ENCODE assay signal across 13 cellular contexts in the genomic region with DNA sequence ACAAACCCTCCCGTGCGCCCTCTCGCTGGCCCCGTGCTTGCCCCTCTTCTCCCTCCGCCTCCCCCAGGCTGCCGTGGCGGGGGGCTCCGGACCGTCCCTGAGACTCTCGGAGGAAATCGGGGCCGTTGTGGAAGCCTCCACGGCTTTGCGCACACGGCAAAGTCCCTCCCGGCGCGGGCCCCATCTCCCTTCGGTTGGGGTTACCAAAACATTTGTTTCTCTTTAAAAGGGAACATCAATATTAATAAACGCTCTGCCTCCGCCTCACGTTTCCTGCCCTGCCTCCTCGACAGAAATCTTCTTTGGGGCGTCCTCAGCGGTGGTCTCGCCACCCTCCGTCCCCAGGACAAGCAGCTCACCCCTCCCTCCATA. TPM values are rescaled to one million over a fixed set of nuclear protein-coding genes. Genes with fewer than 3 reads are reported as not detected.
DNase-seq lines count a peak whose midpoint lies in the region; ATAC-seq, FAIRE-seq and TF ChIP-seq lines count a peak whose summit lies in the region.
"Had no signal": no experiment of that assay in that cellular context is flagged by ENCODE, and none has a peak within 500 bp of the region (broad histone marks: within the 10 kb centered on the region; RNA-seq: fewer than 3 reads in every experiment).

No MANE protein-coding gene starts in this region.

- H3K4me1 ChIP-seq in heart left ventricle, result peaks cover 0 to 45% (median 15%) of the 10 kb centered on the region in 12 donors
- H3K4me1 ChIP-seq in astrocyte (ENCODE audit: insufficient read depth, low read length), result peaks cover 12% of the 10 kb centered on the region
- peaks cover 46% of the 10 kb centered on the region for H3K4me1 ChIP-seq in lower lobe of right lung
- H3K4me1 ChIP-seq in subcutaneous abdominal adipose tissue (ENCODE audit: control insufficient read depth in 5 of 5, insufficient read depth in 5 of 5, low read length in 5 of 5), result peaks cover 0 to 56% (median 46%) of the 10 kb centered on the region in 5 donors
- no peaks in the 10 kb centered on the region for H3K4me1 ChIP-seq in mesendoderm (ENCODE audit: control insufficient read depth, low read depth, low read length)

- H2AK5ac ChIP-seq in mesendoderm (ENCODE audit: low read length), result no peak overlapping the region

- H3K79me2 ChIP-seq in astrocyte (ENCODE audit: insufficient read depth, low read length) (peaks cover 48% of the 10 kb centered on the region), mesendoderm (ENCODE audit: control insufficient read depth, insufficient read depth, low read length) (no peaks in the 10 kb centered on the region)

- intact Hi-C loops in heart left ventricle (cut with DNase I), result no loop called here
- intact Hi-C loops in cardiac septum (cut with DNase I), result no loop called here
- intact Hi-C loops in lower lobe of right lung (cut with DNase I), result no loop called here

- H4K8ac ChIP-seq in mesendoderm (ENCODE audit: low read depth, low read length), result no peak overlapping the region

- peaks cover 90% of the 10 kb centered on the region for H3K27me3 Mint-ChIP-seq in astrocyte (ENCODE audit: low read depth, unreplicated experiment)

- TF ChIP-seq CTCF in heart left ventricle (IDR thresholded peaks at IDR 0.05) (no peak), astrocyte (IDR thresholded peaks at IDR 0.05; ENCODE audit: insufficient read depth, low read depth, low read length) (no peak), lower lobe of right lung (IDR thresholded peaks at IDR 0.05) (no peak)

- no peak overlapping the region for H3K27ac ChIP-seq in heart left ventricle
- H3K27ac ChIP-seq in astrocyte (ENCODE audit: low read depth, low read length), result peak overlapping the region; percentile 68
- H3K27ac ChIP-seq in lower lobe of right lung, result no peak overlapping the region
- no peak overlapping the region for H3K27ac ChIP-seq in subcutaneous abdominal adipose tissue (ENCODE audit: low read depth, low read length)
- H3K27ac ChIP-seq in mesendoderm (ENCODE audit: low read depth, low read length), result no peak overlapping the region
- H3K27ac ChIP-seq: HL-60 had no signal

- H4K20me1 ChIP-seq in astrocyte (ENCODE audit: insufficient read depth, low read length), result peaks cover 6% of the 10 kb centered on the region

- no peak overlapping the region for H3K27ac Mint-ChIP-seq in astrocyte (ENCODE audit: unreplicated experiment)

- H3K9me3 Mint-ChIP-seq in astrocyte (ENCODE audit: unreplicated experiment), result peaks cover 22% of the 10 kb centered on the region

- H3K79me1 ChIP-seq in mesendoderm (ENCODE audit: low read length), result no peaks in the 10 kb centered on the region

- no peak overlapping the region for H3K56ac ChIP-seq in mesendoderm (ENCODE audit: low read length)

- DNase-seq in heart left ventricle (no peak), cardiac septum (ENCODE audit: low spot score) (no peak), astrocyte (ENCODE audit: low read depth) (no peak), lower lobe of right lung (no peak), mesendoderm (no peak), UCSD-AML1 (lab: John Stamatoyannopoulos, UW; ENCODE audit: unreplicated experiment) (no peak)
- DNase-seq: activated CD8-positive, alpha-beta memory T cell treated with anti-CD3 and anti-CD28 coated beads, Interleukin-2, amount 50 U/mL, for 4 hours; effector CD8-positive, alpha-beta T cell; HCEC 1CT; SHP77 had no signal

- H2BK5ac ChIP-seq in mesendoderm (ENCODE audit: low read length), result no peak overlapping the region

- peak overlapping the region; percentile 87 for H3K4me2 ChIP-seq in astrocyte (ENCODE audit: low read length)
- H3K4me2 ChIP-seq in mesendoderm (ENCODE audit: low read length), result no peak overlapping the region

- H3K36me3 ChIP-seq in heart left ventricle (no peaks in the 10 kb centered on the region), astrocyte (ENCODE audit: insufficient read depth, low read length) (no peaks in the 10 kb centered on the region), lower lobe of right lung (no peaks in the 10 kb centered on the region), subcutaneous abdominal adipose tissue (ENCODE audit: control insufficient read depth in 5 of 5, insufficient read depth in 5 of 5, low read length in 5 of 5) (no peaks in the 10 kb centered on the region), mesendoderm (ENCODE audit: control insufficient read depth, insufficient read depth, low read length) (no peaks in the 10 kb centered on the region)

- no peaks in the 10 kb centered on the region for H3K36me3 Mint-ChIP-seq in astrocyte (ENCODE audit: low read depth, unreplicated experiment)

- no peak for FAIRE-seq in astrocyte (lab: Jason Lieb, UNC)

- no peak overlapping the region for H3K4ac ChIP-seq in mesendoderm (ENCODE audit: low read depth, low read length)

- H3K9ac ChIP-seq in astrocyte (ENCODE audit: low read length) (peak overlapping the region; percentile 85), subcutaneous abdominal adipose tissue (ENCODE audit: low read length in 5 of 5) (no peak overlapping the region), mesendoderm (ENCODE audit: low read length) (no peak overlapping the region)

- H2BK15ac ChIP-seq in mesendoderm (replicated peaks; ENCODE audit: low read depth), result no peak overlapping the region

- peaks cover 83 to 100% (median 97%) of the 10 kb centered on the region in 9 donors for H3K27me3 ChIP-seq in heart left ventricle
- peaks cover 50% of the 10 kb centered on the region for H3K27me3 ChIP-seq in astrocyte (ENCODE audit: insufficient read depth, low read length)
- H3K27me3 ChIP-seq in lower lobe of right lung (ENCODE audit: low read depth), result peaks cover 98% of the 10 kb centered on the region
- peaks cover 67 to 94% (median 87%) of the 10 kb centered on the region in 5 donors for H3K27me3 ChIP-seq in subcutaneous abdominal adipose tissue (ENCODE audit: control insufficient read depth in 5 of 5, insufficient read depth in 4 of 5, low read length in 5 of 5)
- peaks cover 79% of the 10 kb centered on the region for H3K27me3 ChIP-seq in mesendoderm (ENCODE audit: insufficient read depth, low read length, poor library complexity)

- H3K4me3 ChIP-seq in heart left ventricle, result peak overlapping the region in 7 of 12 donors; percentile 9 to 44 (median 21)
- peak overlapping the region; percentile 73 for H3K4me3 ChIP-seq in astrocyte (ENCODE audit: insufficient read depth, low read depth, low read length)
- peak overlapping the region; percentile 42 for H3K4me3 ChIP-seq in lower lobe of right lung
- H3K4me3 ChIP-seq in subcutaneous abdominal adipose tissue (ENCODE audit: low read depth in 1 of 5, low read length in 5 of 5), result peak overlapping the region; percentile 49 to 65 (median 58)
- H3K4me3 ChIP-seq in mesendoderm (ENCODE audit: low read length), result no peak overlapping the region

- no peaks in the 10 kb centered on the region for H3K4me1 Mint-ChIP-seq in astrocyte (ENCODE audit: low read depth, unreplicated experiment)

- no peak for ATAC-seq in heart left ventricle
- no peak for ATAC-seq in lower lobe of right lung
- no peak for ATAC-seq in HG02571 (IDR thresholded peaks at IDR 0.05; ENCODE audit: unreplicated experiment)

- H3K23ac ChIP-seq in mesendoderm (ENCODE audit: low read length), result no peak overlapping the region

- H3K9me3 ChIP-seq in heart left ventricle (no peaks in the 10 kb centered on the region), astrocyte (ENCODE audit: insufficient read depth, low read depth, low read length) (peaks cover 3% of the 10 kb centered on the region), lower lobe of right lung (no peaks in the 10 kb centered on the region), subcutaneous abdominal adipose tissue (ENCODE audit: control insufficient read depth in 5 of 5, low read length in 5 of 5) (no peaks in the 10 kb centered on the region)

- no peak overlapping the region for H4K5ac ChIP-seq in mesendoderm (ENCODE audit: low read length)

- no peak overlapping the region for H2BK120ac ChIP-seq in mesendoderm (ENCODE audit: low read depth, low read length)

- TF ChIP-seq POLR2A in heart left ventricle (IDR thresholded peaks at IDR 0.05), result no peak

- H2AFZ ChIP-seq in astrocyte (ENCODE audit: low read depth, low read length), result peak overlapping the region; percentile 47

- H3K4me3 Mint-ChIP-seq in astrocyte (ENCODE audit: unreplicated experiment), result no peak overlapping the region

- WGBS in heart left ventricle, 4 donors, result 2 to 6% (median 5%) methylated on average over 20 to 27 of the region's 27 CpGs
- no CpG with 5 or more reads among the region's 27 CpGs for WGBS in mesendoderm (ENCODE audit: extremely low coverage, insufficient coverage, low lambda C conversion rate)

- H3K18ac ChIP-seq in mesendoderm (ENCODE audit: low read length), result no peak overlapping the region

RNA-seq across cellular contexts. Expression of a gene that starts 3.8 kb away (rescaled TPM):
- total RNA-seq in heart left ventricle (under 1 TPM in 1 of 9 donors, not detected in 8; 0.42 TPM), cardiac septum (0.19 TPM), astrocyte (not detected in 2 replicates), lower lobe of right lung (not detected)
- not detected for polyA plus RNA-seq in heart left ventricle
- polyA plus RNA-seq in mesendoderm (2013, experiment 1 of 2), result 0.08 TPM
- 0.03 TPM for polyA plus RNA-seq in mesendoderm (2013, experiment 2 of 2)
